Comparison of ENCODE assay signal across 13 cellular contexts in the genomic region with DNA sequence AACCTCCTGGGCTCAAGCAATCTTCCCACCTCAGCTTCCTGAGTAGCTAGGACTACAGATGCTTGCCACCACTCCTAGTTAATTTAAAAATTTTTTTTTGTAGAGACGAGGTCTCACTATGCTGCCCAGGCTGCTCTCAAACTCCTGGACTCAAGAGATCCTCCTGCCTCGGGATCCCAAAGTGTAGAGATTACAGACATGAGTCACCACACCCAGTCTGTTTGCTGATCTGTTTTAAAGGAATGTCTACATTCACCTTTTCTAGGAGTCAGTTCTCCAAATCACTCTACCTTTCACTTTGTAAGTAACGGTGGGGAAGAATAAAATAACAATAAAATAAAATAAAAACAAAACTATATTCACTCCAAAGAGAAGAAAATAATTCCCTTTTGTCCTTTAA.
DNase-seq lines count a peak whose midpoint lies in the region; ATAC-seq, FAIRE-seq and TF ChIP-seq lines count a peak whose summit lies in the region.
"Had no signal": no experiment of that assay in that cellular context is flagged by ENCODE, and none has a peak within 500 bp of the region (broad histone marks: within the 10 kb centered on the region; RNA-seq: fewer than 3 reads in every experiment).

No MANE protein-coding gene starts in this region.

- ATAC-seq in heart left ventricle (peak in 1 of 4 donors; percentile 32), HepG2 (peak; percentile 55), body of pancreas (no peak)
- ATAC-seq: natural killer cell had no signal

- 52 to 54% (median 53%) methylated on average over 3 of the region's 3 CpGs for WGBS in heart left ventricle, 4 donors
- WGBS in HepG2 (ENCODE audit: low lambda C conversion rate), result 7% methylated on average over 3 of the region's 3 CpGs
- 54 to 60% methylated on average over 3 of the region's 3 CpGs for WGBS in body of pancreas, 2 donors

- CTCF ChIA-PET in HepG2 (lab: Yijun Ruan, JAX; ENCODE audit: low intra/inter-chr PET ratio, low total read pairs), result no interaction called here

- peaks cover 6 to 75% (median 51%) of the 10 kb centered on the region in 12 donors for H3K4me1 ChIP-seq in heart left ventricle
- peaks cover 94% of the 10 kb centered on the region for H3K4me1 ChIP-seq in HepG2 (ENCODE audit: insufficient read depth, low read length)
- H3K4me1 ChIP-seq in uterus, result peaks cover 0 to 9% of the 10 kb centered on the region in 2 donors
- peaks cover 6% of the 10 kb centered on the region for H3K4me1 ChIP-seq in body of pancreas

- no peak for TF ChIP-seq RAD21 in HepG2 (CRISPR knock-in tag; IDR thresholded peaks at IDR 0.05)

- H3K9ac ChIP-seq in HepG2 (ENCODE audit: insufficient read depth, low read depth, low read length), result 0 out of 2 replicates have a peak overlapping the region, but pooled peaks have one; percentile 84

- TF ChIP-seq POLR2A in heart left ventricle (IDR thresholded peaks at IDR 0.05) (no peak), HepG2 (IDR thresholded peaks at IDR 0.05; ENCODE audit: insufficient read depth in 1 of 2, low read depth in 2 of 2, low read length in 2 of 2) (no peak), uterus (IDR thresholded peaks at IDR 0.05) (no peak), body of pancreas (IDR thresholded peaks at IDR 0.05) (no peak)

- in situ Hi-C loops in HepG2 (cut with HindIII; ENCODE audit: extremely low pct_ligation_motif_present, low pct_unique_long_range_greater_than_20kb), result no loop called here

- TF ChIP-seq CTCF in heart left ventricle (IDR thresholded peaks at IDR 0.05), result no peak
- TF ChIP-seq CTCF in HepG2 (CRISPR knock-in tag; IDR thresholded peaks at IDR 0.05), result no peak
- TF ChIP-seq CTCF in uterus (IDR thresholded peaks at IDR 0.05), result no peak
- no peak for TF ChIP-seq CTCF in body of pancreas (IDR thresholded peaks at IDR 0.05)

- H3K4me3 ChIP-seq in heart left ventricle (no peak overlapping the region), HepG2 (replicated peaks in 1 of 3; ENCODE audit: insufficient read depth in 1 of 3, low read depth in 2 of 3, low read length in 3 of 3) (no peak overlapping the region), uterus (no peak overlapping the region), body of pancreas (no peak overlapping the region)

- no peak for DNase-seq in heart left ventricle
- no peak for DNase-seq in cardiac septum (ENCODE audit: low spot score)
- DNase-seq in astrocyte of the hippocampus (ENCODE audit: low read depth, low spot score), result peak; percentile 51
- DNase-seq in HepG2 (ENCODE audit: low spot score), result peak; percentile 78
- DNase-seq in uterus, result no peak
- DNase-seq in iPS-NIHi7 (ENCODE audit: extremely low spot score), result no peak
- no peak for DNase-seq in NCI-H2196 (lab: John Stamatoyannopoulos, UW; ENCODE audit: unreplicated experiment)
- DNase-seq in body of pancreas, result no peak
- DNase-seq: activated effector memory CD4-positive, alpha-beta T cell treated with anti-CD3 and anti-CD28 coated beads, Interleukin-2, amount 50 U/mL, for 16 hours; natural killer cell; NCI-H1092 treated with DMSO at 0.1 percent for 48 hours; stimulated activated naive CD4-positive, alpha-beta T cell had no signal

- H3K27me3 ChIP-seq in heart left ventricle (no peaks in the 10 kb centered on the region), HepG2 (ENCODE audit: control insufficient read depth in 1 of 2, insufficient read depth in 2 of 2, low read length in 2 of 2) (no peaks in the 10 kb centered on the region), uterus (no peaks in the 10 kb centered on the region), body of pancreas (no peaks in the 10 kb centered on the region)

- H3K4me2 ChIP-seq in HepG2 (ENCODE audit: low read depth, low read length), result peak overlapping the region; percentile 95

- FAIRE-seq in HepG2 (lab: Jason Lieb, UNC), result peak; percentile 55
- FAIRE-seq: G401.6 had no signal

- intact Hi-C loops in heart left ventricle (cut with DNase I), result loop anchor here in 1 of 10 donors (10.0 kb wide), 2 partner anchors 65 to 135 kb away; no protein-coding TSS in a partner anchor
- intact Hi-C loops in cardiac septum (cut with DNase I), result no loop called here
- intact Hi-C loops in HepG2 (cut with micrococcal nuclease; ENCODE audit: unreplicated experiment), result loop anchor here (5.0 kb wide), 2 partner anchors 93 to 248 kb away; partner anchors contain the start of gene TMEM140
- intact Hi-C loops in uterus (cut with DNase I; ENCODE audit: low total_unique reads), result no loop called here
- intact Hi-C loops in body of pancreas (cut with DNase I), result no loop called here

- TF ChIP-seq EP300 in HepG2 (IDR thresholded peaks at IDR 0.05; ENCODE audit: low read depth in 2 of 2, low read length in 2 of 2), result peak in 1 of 2 experiments; percentile 20; a peak in 1 of 4 replicates
- TF ChIP-seq EP300 in HepG2 (CRISPR knock-in tag; IDR thresholded peaks at IDR 0.05; ENCODE audit: borderline replicate concordance), result no peak

- POLR2A ChIA-PET in HepG2 (lab: Yijun Ruan, JAX), result interaction anchor here (2.2 to 2.9 kb wide), 2 partner anchors 9 to 248 kb away, joined by 6 to 29 read pairs; partner anchors contain the start of gene TMEM140

- H3K27ac ChIP-seq in heart left ventricle, result peak overlapping the region in 10 of 12 donors; percentile 12 to 63 (median 32)
- peak overlapping the region; percentile 98 for H3K27ac ChIP-seq in HepG2 (ENCODE audit: extremely low read length, insufficient read depth, low read length)
- H3K27ac ChIP-seq in uterus, result peak overlapping the region; percentile 62 to 83
- no peak overlapping the region for H3K27ac ChIP-seq in body of pancreas

- H3K36me3 ChIP-seq in heart left ventricle, result peaks cover 0 to 27% (median 0%) of the 10 kb centered on the region in 9 donors
- H3K36me3 ChIP-seq in HepG2 (replicated peaks in 1 of 2; ENCODE audit: control insufficient read depth in 1 of 2, insufficient read depth in 2 of 2, low read length in 2 of 2), result peaks cover 0 to 6% of the 10 kb centered on the region in 2 experiments; a peak in 1 of 5 replicates
- H3K36me3 ChIP-seq in uterus, result no peaks in the 10 kb centered on the region
- H3K36me3 ChIP-seq in body of pancreas (replicated peaks in 1 of 2; ENCODE audit: insufficient read depth in 1 of 2, low read depth in 2 of 2), result no peaks in the 10 kb centered on the region

- H2AFZ ChIP-seq in HepG2 (ENCODE audit: low read length), result no peak overlapping the region

- H4K20me1 ChIP-seq in HepG2 (ENCODE audit: insufficient read depth, low read length), result peaks cover 7% of the 10 kb centered on the region; the same call in 1 of the 2 replicates

- H3K9me3 ChIP-seq in heart left ventricle (peaks cover 0 to 19% (median 11%) of the 10 kb centered on the region in 12 donors), HepG2 (ENCODE audit: low read length) (peaks cover 11% of the 10 kb centered on the region; the same call in 1 of the 2 replicates), uterus (no peaks in the 10 kb centered on the region), body of pancreas (no peaks in the 10 kb centered on the region)

- no TSS peak for BruUV-seq in HepG2 (replicated peaks; lab: Mats Ljungman, UMichigan)

- H3K79me2 ChIP-seq in HepG2 (ENCODE audit: insufficient read depth, low read length), result peaks cover 99% of the 10 kb centered on the region

TF ChIP-seq in HepG2, 621 proteins besides CTCF, POLR2A, EP300 and RAD21 (continues in another document):
- TF ChIP-seq ZNF30 (CRISPR knock-in tag; IDR thresholded peaks at IDR 0.05), result no peak
- TF ChIP-seq ZNF792 (CRISPR knock-in tag; IDR thresholded peaks at IDR 0.05), result 0 out of 2 replicates have a peak, but pooled peaks have one; percentile 25
- TF ChIP-seq ZNF839 (CRISPR knock-in tag; IDR thresholded peaks at IDR 0.05; ENCODE audit: borderline replicate concordance), result no peak
- TF ChIP-seq ZNF382 (CRISPR knock-in tag; IDR thresholded peaks at IDR 0.05; ENCODE audit: borderline replicate concordance), result no peak
- no peak for TF ChIP-seq MAF1 (CRISPR knock-in tag; IDR thresholded peaks at IDR 0.05; ENCODE audit: borderline replicate concordance)
- no peak for TF ChIP-seq RXRA (CRISPR knock-in tag; IDR thresholded peaks at IDR 0.05)
- TF ChIP-seq FOSL2 (CRISPR knock-in tag; IDR thresholded peaks at IDR 0.05), result peak; percentile 87

Comparison
In these comparisons a context has a peak if more than half of its experiments do, and no peak if none do; other contexts are left out.
1. DNase-seq: peak in astrocyte of the hippocampus (single experiment) and HepG2 (single experiment); none in heart left ventricle (0 of 5), cardiac septum (single experiment), uterus (0 of 2), iPS-NIHi7 (single experiment), NCI-H2196 (single experiment) and body of pancreas (0 of 4).
2. H3K27ac ChIP-seq: peak in heart left ventricle (10 of 12), HepG2 (single experiment) and uterus (2 of 2); none in body of pancreas (0 of 4).